1 cellular context compared by ENCODE assay signal in the genomic region with DNA sequence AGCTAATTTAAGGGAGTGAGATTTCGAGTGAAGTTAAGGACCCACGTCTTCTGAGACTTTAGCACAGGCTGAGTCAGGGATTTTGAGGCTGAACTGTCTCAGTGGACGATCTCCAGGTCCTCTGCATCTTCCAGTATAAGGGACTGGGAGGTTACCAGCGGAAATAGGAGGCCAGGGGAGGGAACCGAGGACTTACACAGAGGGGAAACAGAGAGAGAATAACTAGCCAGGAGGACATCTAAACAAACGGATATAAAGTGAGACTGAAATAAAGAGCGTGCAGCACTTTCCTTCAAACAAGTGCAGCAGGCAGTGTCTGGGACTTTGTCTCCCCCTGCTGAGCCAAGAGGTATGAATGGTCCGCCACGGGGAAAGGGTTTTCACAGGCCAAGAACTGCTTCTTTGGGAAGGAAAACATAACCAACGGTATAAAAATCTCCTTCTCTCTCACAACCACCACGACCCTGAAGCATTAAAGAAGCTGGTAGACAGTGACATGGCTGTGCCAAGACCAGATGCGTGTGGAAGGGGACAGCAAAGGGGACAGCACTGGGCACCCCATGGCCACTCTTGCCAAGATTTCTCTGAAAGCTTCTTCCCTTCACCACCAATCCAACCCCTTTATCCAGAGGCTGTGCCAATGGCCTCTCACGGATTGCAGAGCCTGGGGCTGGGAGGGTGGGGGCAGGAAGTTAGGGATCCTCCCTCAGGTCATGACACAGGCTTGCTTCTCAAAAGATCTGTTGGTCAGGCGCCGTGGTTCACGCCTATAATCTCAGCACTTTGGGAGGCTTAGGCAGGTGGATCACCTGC.
TF ChIP-seq lines count a peak whose summit lies in the region.

No MANE protein-coding gene starts in this region.

TF ChIP-seq in K562, 482 proteins besides CTCF, POLR2A, EP300 and RAD21 (continued from another document and continues in another):
- TF ChIP-seq, protein P1, sequence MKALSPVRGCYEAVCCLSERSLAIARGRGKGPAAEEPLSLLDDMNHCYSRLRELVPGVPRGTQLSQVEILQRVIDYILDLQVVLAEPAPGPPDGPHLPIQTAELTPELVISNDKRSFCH (CRISPR knock-in tag; IDR thresholded peaks at IDR 0.05), result no peak
- TF ChIP-seq, protein P1 (tag; IDR thresholded peaks at IDR 0.05), result peak; percentile 24; the same call in 1 of the 2 replicates
- TF ChIP-seq ELF4 (CRISPR knock-in tag; IDR thresholded peaks at IDR 0.05) (peak; percentile 29; the same call in 1 of the 2 replicates), TOE1 (IDR thresholded peaks at IDR 0.05; ENCODE audit: borderline replicate concordance) (peak; percentile 69; the same call in 1 of the 2 replicates), TOE1 (CRISPR knock-in tag; IDR thresholded peaks at IDR 0.05; ENCODE audit: borderline replicate concordance, low read depth) (no peak), SMAD3 (CRISPR knock-in tag; conservative IDR thresholded peaks at IDR 0.05) (peak; percentile 29; the same call in 1 of the 2 replicates), ATF7 (IDR thresholded peaks at IDR 0.05) (peak; percentile 25; the same call in 1 of the 2 replicates), EP400 (IDR thresholded peaks at IDR 0.05) (peak; percentile 6; the same call in 1 of the 2 replicates), SMARCA4 (IDR thresholded peaks at IDR 0.05) (peak; percentile 57), MIER1 (IDR thresholded peaks at IDR 0.05; ENCODE audit: low read depth) (0 out of 2 replicates have a peak, but pooled peaks have one; percentile 39), MAFK (IDR thresholded peaks at IDR 0.05; ENCODE audit: low read length) (peak; percentile 73), MYNN (IDR thresholded peaks at IDR 0.05) (0 out of 2 replicates have a peak, but pooled peaks have one; percentile 16), MYNN (CRISPR knock-in tag; IDR thresholded peaks at IDR 0.05) (no peak), YBX1 (IDR thresholded peaks at IDR 0.05) (no peak), STAG1 (CRISPR knock-in tag; IDR thresholded peaks at IDR 0.05; ENCODE audit: borderline replicate concordance) (peak; percentile 97), RB1 (IDR thresholded peaks at IDR 0.05; ENCODE audit: low read depth) (peak; percentile 67; the same call in 1 of the 2 replicates), RFX1 (IDR thresholded peaks at IDR 0.05) (no peak), ZNF75A (CRISPR knock-in tag; IDR thresholded peaks at IDR 0.05) (no peak), DPF2 (IDR thresholded peaks at IDR 0.05) (peak; percentile 51), MAFG (tag; conservative IDR thresholded peaks at IDR 0.05) (peak; percentile 93), RCOR1 (IDR thresholded peaks at IDR 0.05; ENCODE audit: borderline replicate concordance in 1 of 2, low read depth in 2 of 2, low read length in 2 of 2) (peak; percentile 7 to 44; a peak in 1 of 4 replicates), ZNF583 (CRISPR knock-in tag; IDR thresholded peaks at IDR 0.05) (0 out of 2 replicates have a peak, but pooled peaks have one; percentile 35), CC2D1A (IDR thresholded peaks at IDR 0.05) (peak; percentile 91), MTA3 (IDR thresholded peaks at IDR 0.05; ENCODE audit: borderline replicate concordance) (peak; percentile 54; the same call in 1 of the 2 replicates), TFAM (CRISPR knock-in tag; conservative IDR thresholded peaks at IDR 0.05) (no peak), ZSCAN32 (CRISPR knock-in tag; IDR thresholded peaks at IDR 0.05) (no peak)
- TF ChIP-seq, protein P2, sequence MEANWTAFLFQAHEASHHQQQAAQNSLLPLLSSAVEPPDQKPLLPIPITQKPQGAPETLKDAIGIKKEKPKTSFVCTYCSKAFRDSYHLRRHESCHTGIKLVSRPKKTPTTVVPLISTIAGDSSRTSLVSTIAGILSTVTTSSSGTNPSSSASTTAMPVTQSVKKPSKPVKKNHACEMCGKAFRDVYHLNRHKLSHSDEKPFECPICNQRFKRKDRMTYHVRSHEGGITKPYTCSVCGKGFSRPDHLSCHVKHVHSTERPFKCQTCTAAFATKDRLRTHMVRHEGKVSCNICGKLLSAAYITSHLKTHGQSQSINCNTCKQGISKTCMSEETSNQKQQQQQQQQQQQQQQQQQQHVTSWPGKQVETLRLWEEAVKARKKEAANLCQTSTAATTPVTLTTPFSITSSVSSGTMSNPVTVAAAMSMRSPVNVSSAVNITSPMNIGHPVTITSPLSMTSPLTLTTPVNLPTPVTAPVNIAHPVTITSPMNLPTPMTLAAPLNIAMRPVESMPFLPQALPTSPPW (CRISPR knock-in tag; IDR thresholded peaks at IDR 0.05), result peak; percentile 48
- TF ChIP-seq, protein P3, sequence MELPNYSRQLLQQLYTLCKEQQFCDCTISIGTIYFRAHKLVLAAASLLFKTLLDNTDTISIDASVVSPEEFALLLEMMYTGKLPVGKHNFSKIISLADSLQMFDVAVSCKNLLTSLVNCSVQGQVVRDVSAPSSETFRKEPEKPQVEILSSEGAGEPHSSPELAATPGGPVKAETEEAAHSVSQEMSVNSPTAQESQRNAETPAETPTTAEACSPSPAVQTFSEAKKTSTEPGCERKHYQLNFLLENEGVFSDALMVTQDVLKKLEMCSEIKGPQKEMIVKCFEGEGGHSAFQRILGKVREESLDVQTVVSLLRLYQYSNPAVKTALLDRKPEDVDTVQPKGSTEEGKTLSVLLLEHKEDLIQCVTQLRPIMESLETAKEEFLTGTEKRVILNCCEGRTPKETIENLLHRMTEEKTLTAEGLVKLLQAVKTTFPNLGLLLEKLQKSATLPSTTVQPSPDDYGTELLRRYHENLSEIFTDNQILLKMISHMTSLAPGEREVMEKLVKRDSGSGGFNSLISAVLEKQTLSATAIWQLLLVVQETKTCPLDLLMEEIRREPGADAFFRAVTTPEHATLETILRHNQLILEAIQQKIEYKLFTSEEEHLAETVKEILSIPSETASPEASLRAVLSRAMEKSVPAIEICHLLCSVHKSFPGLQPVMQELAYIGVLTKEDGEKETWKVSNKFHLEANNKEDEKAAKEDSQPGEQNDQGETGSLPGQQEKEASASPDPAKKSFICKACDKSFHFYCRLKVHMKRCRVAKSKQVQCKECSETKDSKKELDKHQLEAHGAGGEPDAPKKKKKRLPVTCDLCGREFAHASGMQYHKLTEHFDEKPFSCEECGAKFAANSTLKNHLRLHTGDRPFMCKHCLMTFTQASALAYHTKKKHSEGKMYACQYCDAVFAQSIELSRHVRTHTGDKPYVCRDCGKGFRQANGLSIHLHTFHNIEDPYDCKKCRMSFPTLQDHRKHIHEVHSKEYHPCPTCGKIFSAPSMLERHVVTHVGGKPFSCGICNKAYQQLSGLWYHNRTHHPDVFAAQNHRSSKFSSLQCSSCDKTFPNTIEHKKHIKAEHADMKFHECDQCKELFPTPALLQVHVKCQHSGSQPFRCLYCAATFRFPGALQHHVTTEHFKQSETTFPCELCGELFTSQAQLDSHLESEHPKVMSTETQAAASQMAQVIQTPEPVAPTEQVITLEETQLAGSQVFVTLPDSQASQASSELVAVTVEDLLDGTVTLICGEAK (IDR thresholded peaks at IDR 0.05), result 0 out of 2 replicates have a peak, but pooled peaks have one; percentile 20
- TF ChIP-seq, protein P3 (CRISPR knock-in tag; IDR thresholded peaks at IDR 0.05), result no peak
- TF ChIP-seq, protein P4, sequence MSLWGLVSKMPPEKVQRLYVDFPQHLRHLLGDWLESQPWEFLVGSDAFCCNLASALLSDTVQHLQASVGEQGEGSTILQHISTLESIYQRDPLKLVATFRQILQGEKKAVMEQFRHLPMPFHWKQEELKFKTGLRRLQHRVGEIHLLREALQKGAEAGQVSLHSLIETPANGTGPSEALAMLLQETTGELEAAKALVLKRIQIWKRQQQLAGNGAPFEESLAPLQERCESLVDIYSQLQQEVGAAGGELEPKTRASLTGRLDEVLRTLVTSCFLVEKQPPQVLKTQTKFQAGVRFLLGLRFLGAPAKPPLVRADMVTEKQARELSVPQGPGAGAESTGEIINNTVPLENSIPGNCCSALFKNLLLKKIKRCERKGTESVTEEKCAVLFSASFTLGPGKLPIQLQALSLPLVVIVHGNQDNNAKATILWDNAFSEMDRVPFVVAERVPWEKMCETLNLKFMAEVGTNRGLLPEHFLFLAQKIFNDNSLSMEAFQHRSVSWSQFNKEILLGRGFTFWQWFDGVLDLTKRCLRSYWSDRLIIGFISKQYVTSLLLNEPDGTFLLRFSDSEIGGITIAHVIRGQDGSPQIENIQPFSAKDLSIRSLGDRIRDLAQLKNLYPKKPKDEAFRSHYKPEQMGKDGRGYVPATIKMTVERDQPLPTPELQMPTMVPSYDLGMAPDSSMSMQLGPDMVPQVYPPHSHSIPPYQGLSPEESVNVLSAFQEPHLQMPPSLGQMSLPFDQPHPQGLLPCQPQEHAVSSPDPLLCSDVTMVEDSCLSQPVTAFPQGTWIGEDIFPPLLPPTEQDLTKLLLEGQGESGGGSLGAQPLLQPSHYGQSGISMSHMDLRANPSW (CRISPR knock-in tag; IDR thresholded peaks at IDR 0.05), result no peak
- TF ChIP-seq, protein P5, sequence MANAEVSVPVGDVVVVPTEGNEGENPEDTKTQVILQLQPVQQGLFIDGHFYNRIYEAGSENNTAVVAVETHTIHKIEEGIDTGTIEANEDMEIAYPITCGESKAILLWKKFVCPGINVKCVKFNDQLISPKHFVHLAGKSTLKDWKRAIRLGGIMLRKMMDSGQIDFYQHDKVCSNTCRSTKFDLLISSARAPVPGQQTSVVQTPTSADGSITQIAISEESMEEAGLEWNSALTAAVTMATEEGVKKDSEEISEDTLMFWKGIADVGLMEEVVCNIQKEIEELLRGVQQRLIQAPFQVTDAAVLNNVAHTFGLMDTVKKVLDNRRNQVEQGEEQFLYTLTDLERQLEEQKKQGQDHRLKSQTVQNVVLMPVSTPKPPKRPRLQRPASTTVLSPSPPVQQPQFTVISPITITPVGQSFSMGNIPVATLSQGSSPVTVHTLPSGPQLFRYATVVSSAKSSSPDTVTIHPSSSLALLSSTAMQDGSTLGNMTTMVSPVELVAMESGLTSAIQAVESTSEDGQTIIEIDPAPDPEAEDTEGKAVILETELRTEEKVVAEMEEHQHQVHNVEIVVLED (CRISPR knock-in tag; IDR thresholded peaks at IDR 0.05), result no peak
- TF ChIP-seq, protein P6, sequence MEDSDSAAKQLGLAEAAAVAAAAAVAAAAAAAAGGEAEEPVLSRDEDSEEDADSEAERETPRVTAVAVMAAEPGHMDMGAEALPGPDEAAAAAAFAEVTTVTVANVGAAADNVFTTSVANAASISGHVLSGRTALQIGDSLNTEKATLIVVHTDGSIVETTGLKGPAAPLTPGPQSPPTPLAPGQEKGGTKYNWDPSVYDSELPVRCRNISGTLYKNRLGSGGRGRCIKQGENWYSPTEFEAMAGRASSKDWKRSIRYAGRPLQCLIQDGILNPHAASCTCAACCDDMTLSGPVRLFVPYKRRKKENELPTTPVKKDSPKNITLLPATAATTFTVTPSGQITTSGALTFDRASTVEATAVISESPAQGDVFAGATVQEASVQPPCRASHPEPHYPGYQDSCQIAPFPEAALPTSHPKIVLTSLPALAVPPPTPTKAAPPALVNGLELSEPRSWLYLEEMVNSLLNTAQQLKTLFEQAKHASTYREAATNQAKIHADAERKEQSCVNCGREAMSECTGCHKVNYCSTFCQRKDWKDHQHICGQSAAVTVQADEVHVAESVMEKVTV (CRISPR knock-in tag; IDR thresholded peaks at IDR 0.05), result peak; percentile 99
- TF ChIP-seq, protein P7, sequence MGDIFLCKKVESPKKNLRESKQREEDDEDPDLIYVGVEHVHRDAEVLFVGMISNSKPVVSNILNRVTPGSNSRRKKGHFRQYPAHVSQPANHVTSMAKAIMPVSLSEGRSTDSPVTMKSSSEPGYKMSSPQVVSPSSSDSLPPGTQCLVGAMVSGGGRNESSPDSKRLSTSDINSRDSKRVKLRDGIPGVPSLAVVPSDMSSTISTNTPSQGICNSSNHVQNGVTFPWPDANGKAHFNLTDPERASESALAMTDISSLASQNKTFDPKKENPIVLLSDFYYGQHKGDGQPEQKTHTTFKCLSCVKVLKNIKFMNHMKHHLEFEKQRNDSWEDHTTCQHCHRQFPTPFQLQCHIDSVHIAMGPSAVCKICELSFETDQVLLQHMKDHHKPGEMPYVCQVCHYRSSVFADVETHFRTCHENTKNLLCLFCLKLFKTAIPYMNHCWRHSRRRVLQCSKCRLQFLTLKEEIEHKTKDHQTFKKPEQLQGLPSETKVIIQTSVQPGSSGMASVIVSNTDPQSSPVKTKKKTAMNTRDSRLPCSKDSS (IDR thresholded peaks at IDR 0.05; ENCODE audit: low read depth, partially characterized antibody), result no peak
- TF ChIP-seq, protein P8, sequence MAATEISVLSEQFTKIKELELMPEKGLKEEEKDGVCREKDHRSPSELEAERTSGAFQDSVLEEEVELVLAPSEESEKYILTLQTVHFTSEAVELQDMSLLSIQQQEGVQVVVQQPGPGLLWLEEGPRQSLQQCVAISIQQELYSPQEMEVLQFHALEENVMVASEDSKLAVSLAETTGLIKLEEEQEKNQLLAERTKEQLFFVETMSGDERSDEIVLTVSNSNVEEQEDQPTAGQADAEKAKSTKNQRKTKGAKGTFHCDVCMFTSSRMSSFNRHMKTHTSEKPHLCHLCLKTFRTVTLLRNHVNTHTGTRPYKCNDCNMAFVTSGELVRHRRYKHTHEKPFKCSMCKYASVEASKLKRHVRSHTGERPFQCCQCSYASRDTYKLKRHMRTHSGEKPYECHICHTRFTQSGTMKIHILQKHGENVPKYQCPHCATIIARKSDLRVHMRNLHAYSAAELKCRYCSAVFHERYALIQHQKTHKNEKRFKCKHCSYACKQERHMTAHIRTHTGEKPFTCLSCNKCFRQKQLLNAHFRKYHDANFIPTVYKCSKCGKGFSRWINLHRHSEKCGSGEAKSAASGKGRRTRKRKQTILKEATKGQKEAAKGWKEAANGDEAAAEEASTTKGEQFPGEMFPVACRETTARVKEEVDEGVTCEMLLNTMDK (IDR thresholded peaks at IDR 0.05; ENCODE audit: borderline replicate concordance, insufficient read depth, low read depth, low read length, poor library complexity, severe bottlenecking), result peak; percentile 76
